ENCODE assay signal across 40 cellular contexts in genomic region chr1:243821177-243821680, GRCh38.
"Had no signal": no experiment of that assay in that cellular context is flagged by ENCODE, and none has a peak within 500 bp of the region (broad histone marks: within the 10 kb centered on the region; RNA-seq: fewer than 3 reads in every experiment).

No MANE protein-coding gene starts in this region.

- H3K27me3 Mint-ChIP-seq: activated naive CD4-positive, alpha-beta T cell treated with anti-CD3 and anti-CD28 coated beads, Interleukin-2, amount 10 ng/mL, durations not matched to agents 7 days and 5 days; activated naive CD4-positive, alpha-beta T cell treated with anti-CD3 and anti-CD28 coated beads, Interleukin-2, amount 50 U/mL, for 24 hours; activated naive CD8-positive, alpha-beta T cell; activated naive CD8-positive, alpha-beta T cell treated with anti-CD3 and anti-CD28 coated beads for 36 hours; activated naive CD8-positive, alpha-beta T cell treated with anti-CD3 and anti-CD28 coated beads, Interleukin-2, amount 10 ng/mL, durations not matched to agents 7 days and 5 days; activated naive CD8-positive, alpha-beta T cell treated with anti-CD3 and anti-CD28 coated beads, Interleukin-2, amount 50 U/mL, for 24 hours; activated T-cell treated with anti-CD3 and anti-CD28 coated beads, Interleukin-2, amount 50 U/mL, for 24 hours; activated T-helper 17 cell treated with anti-CD3 and anti-CD28 coated beads, Interleukin-2, amount 50 U/mL, for 72 hours; brain; central memory CD8-positive, alpha-beta T cell had no signal

- H3K4me1 Mint-ChIP-seq: activated naive CD4-positive, alpha-beta T cell treated with anti-CD3 and anti-CD28 coated beads, Interleukin-2, amount 10 ng/mL, durations not matched to agents 7 days and 5 days; activated naive CD8-positive, alpha-beta T cell treated with anti-CD3 and anti-CD28 coated beads, Interleukin-2, amount 10 ng/mL, durations not matched to agents 7 days and 5 days; brain had no signal

- H3K4me1 ChIP-seq: adrenal gland, ascending aorta, body of pancreas, breast epithelium had no signal

- H3K27ac ChIP-seq: adrenal gland, ascending aorta, body of pancreas, brain microvascular endothelial cell, breast epithelium, cardiac muscle cell had no signal

- DNase-seq: activated effector memory CD4-positive, alpha-beta T cell treated with anti-CD3 and anti-CD28 coated beads, Interleukin-2, amount 50 U/mL, for 16 hours; activated effector memory CD4-positive, alpha-beta T cell treated with Interleukin-2 at 50 U/mL for 16 hours; activated gamma-delta T cell; activated gamma-delta T cell treated with Interleukin-2 at 50 U/mL for 16 hours; activated naive CD4-positive, alpha-beta T cell; activated naive CD4-positive, alpha-beta T cell treated with anti-CD3 and anti-CD28 coated beads for 36 hours; activated naive CD4-positive, alpha-beta T cell treated with anti-CD3 and anti-CD28 coated beads, Interleukin-2, amount 10 ng/mL, durations not matched to agents 7 days and 5 days; activated naive CD4-positive, alpha-beta T cell treated with anti-CD3 and anti-CD28 coated beads, Interleukin-2, amount 50 U/mL, for 16 hours; activated naive CD4-positive, alpha-beta T cell treated with Interleukin-2 at 50 U/mL for 16 hours; activated naive CD8-positive, alpha-beta T cell treated with anti-CD3 and anti-CD28 coated beads for 36 hours; activated naive CD8-positive, alpha-beta T cell treated with anti-CD3 and anti-CD28 coated beads, Interleukin-2, amount 10 ng/mL, durations not matched to agents 7 days and 5 days; activated naive CD8-positive, alpha-beta T cell treated with anti-CD3 and anti-CD28 coated beads, Interleukin-2, amount 50 U/mL, for 24 hours; activated T-cell treated with anti-CD3 and anti-CD28 coated beads, Interleukin-2, amount 50 U/mL, for 1 hour; activated T-cell treated with anti-CD3 and anti-CD28 coated beads, Interleukin-2, amount 50 U/mL, for 24 hours; activated T-cell treated with anti-CD3 and anti-CD28 coated beads, Interleukin-2, amount 50 U/mL, for 4 hours; activated T-cell treated with anti-CD3 and anti-CD28 coated beads, Interleukin-2, amount 50 U/mL, for 48 hours; activated T-cell treated with anti-CD3 and anti-CD28 coated beads, Interleukin-2, amount 50 U/mL, for 72 hours; adrenal gland; amniotic stem cell; amygdala; anterior cingulate cortex; aorta; body of pancreas; brain microvascular endothelial cell; caudate nucleus; central memory CD4-positive, alpha-beta T cell; cerebellar nuclear complex had no signal

- ATAC-seq: activated naive CD4-positive, alpha-beta T cell treated with anti-CD3 and anti-CD28 coated beads, Interleukin-2, amount 50 U/mL, for 72 hours; activated naive CD8-positive, alpha-beta T cell treated with anti-CD3 and anti-CD28 coated beads, Interleukin-2, amount 50 U/mL, for 24 hours; activated T-cell treated with anti-CD3 and anti-CD28 coated beads, Interleukin-2, amount 50 U/mL, for 4 hours; activated T-cell treated with anti-CD3 and anti-CD28 coated beads, Interleukin-2, amount 50 U/mL, for 72 hours; activated T-helper 17 cell treated with anti-CD3 and anti-CD28 coated beads, Interleukin-2, amount 50 U/mL, for 72 hours; body of pancreas had no signal

- H3K4me3 Mint-ChIP-seq: activated naive CD4-positive, alpha-beta T cell treated with anti-CD3 and anti-CD28 coated beads for 36 hours; activated naive CD4-positive, alpha-beta T cell treated with anti-CD3 and anti-CD28 coated beads, Interleukin-2, amount 10 ng/mL, durations not matched to agents 7 days and 5 days; activated naive CD4-positive, alpha-beta T cell treated with anti-CD3 and anti-CD28 coated beads, Interleukin-2, amount 50 U/mL, for 24 hours; activated naive CD8-positive, alpha-beta T cell; activated naive CD8-positive, alpha-beta T cell treated with anti-CD3 and anti-CD28 coated beads for 36 hours; activated naive CD8-positive, alpha-beta T cell treated with anti-CD3 and anti-CD28 coated beads, Interleukin-2, amount 10 ng/mL, durations not matched to agents 7 days and 5 days; activated naive CD8-positive, alpha-beta T cell treated with anti-CD3 and anti-CD28 coated beads, Interleukin-2, amount 50 U/mL, for 24 hours; activated T-cell treated with anti-CD3 and anti-CD28 coated beads, Interleukin-2, amount 50 U/mL, for 24 hours; activated T-cell treated with anti-CD3 and anti-CD28 coated beads, Interleukin-2, amount 50 U/mL, for 4 hours; activated T-cell treated with anti-CD3 and anti-CD28 coated beads, Interleukin-2, amount 50 U/mL, for 72 hours; activated T-helper 1 cell treated with anti-CD3 and anti-CD28 coated beads, Interleukin-12 subunit alpha, Interleukin-12 subunit beta, Interleukin-2, Interleukin-4 antibody, amounts not matched to agents 30 ng/mL and 10 ng/mL and 1 ng/mL, durations not matched to agents 14 hours and 24 hours and 36 hours; activated T-helper 17 cell treated with anti-CD3 and anti-CD28 coated beads, Interleukin-2, amount 50 U/mL, for 72 hours; brain; central memory CD8-positive, alpha-beta T cell had no signal

- FAIRE-seq: astrocyte, bronchial epithelial cell had no signal

- H3K27me3 ChIP-seq: adrenal gland, ascending aorta, body of pancreas, brain microvascular endothelial cell, breast epithelium, cardiac muscle cell had no signal

- H3K27ac Mint-ChIP-seq: activated naive CD4-positive, alpha-beta T cell treated with anti-CD3 and anti-CD28 coated beads for 36 hours; activated naive CD4-positive, alpha-beta T cell treated with anti-CD3 and anti-CD28 coated beads, Interleukin-2, amount 10 ng/mL, durations not matched to agents 7 days and 5 days; activated naive CD4-positive, alpha-beta T cell treated with anti-CD3 and anti-CD28 coated beads, Interleukin-2, amount 50 U/mL, for 24 hours; activated naive CD4-positive, alpha-beta T cell treated with anti-CD3 and anti-CD28 coated beads, Interleukin-2, amount 50 U/mL, for 72 hours; activated naive CD8-positive, alpha-beta T cell treated with anti-CD3 and anti-CD28 coated beads for 36 hours; activated naive CD8-positive, alpha-beta T cell treated with anti-CD3 and anti-CD28 coated beads, Interleukin-2, amount 10 ng/mL, durations not matched to agents 7 days and 5 days; activated naive CD8-positive, alpha-beta T cell treated with anti-CD3 and anti-CD28 coated beads, Interleukin-2, amount 50 U/mL, for 24 hours; activated T-cell treated with anti-CD3 and anti-CD28 coated beads, Interleukin-2, amount 50 U/mL, for 24 hours; activated T-cell treated with anti-CD3 and anti-CD28 coated beads, Interleukin-2, amount 50 U/mL, for 72 hours; activated T-helper 1 cell treated with anti-CD3 and anti-CD28 coated beads, Interleukin-12 subunit alpha, Interleukin-12 subunit beta, Interleukin-2, Interleukin-4 antibody, amounts not matched to agents 30 ng/mL and 10 ng/mL and 1 ng/mL, durations not matched to agents 14 hours and 24 hours and 36 hours; activated T-helper 17 cell treated with anti-CD3 and anti-CD28 coated beads, Interleukin-2, amount 50 U/mL, for 72 hours; activated T-helper 2 cell treated with anti-CD3 and anti-CD28 coated beads, Interferon-gamma antibody, Interleukin-2, Interleukin-4, amounts not matched to agents 10 μg/mL and 5 μg/mL and 100 μg/mL, durations not matched to agents 14 hours and 24 hours and 36 hours; brain had no signal

- H3K4me3 ChIP-seq: adrenal gland, ascending aorta, body of pancreas, breast epithelium, cardiac muscle cell had no signal

- H3K36me3 ChIP-seq: adrenal gland, brain microvascular endothelial cell, breast epithelium, cardiac muscle cell had no signal
